ENCODE assay signal across 1 cellular context in genomic region chr17:1511290-1511689, GRCh38.
TF ChIP-seq lines count a peak whose summit lies in the region.

No MANE protein-coding gene starts in this region.

TF ChIP-seq in K562, 482 proteins besides CTCF, POLR2A, EP300 and RAD21:
- TF ChIP-seq, protein P1, sequence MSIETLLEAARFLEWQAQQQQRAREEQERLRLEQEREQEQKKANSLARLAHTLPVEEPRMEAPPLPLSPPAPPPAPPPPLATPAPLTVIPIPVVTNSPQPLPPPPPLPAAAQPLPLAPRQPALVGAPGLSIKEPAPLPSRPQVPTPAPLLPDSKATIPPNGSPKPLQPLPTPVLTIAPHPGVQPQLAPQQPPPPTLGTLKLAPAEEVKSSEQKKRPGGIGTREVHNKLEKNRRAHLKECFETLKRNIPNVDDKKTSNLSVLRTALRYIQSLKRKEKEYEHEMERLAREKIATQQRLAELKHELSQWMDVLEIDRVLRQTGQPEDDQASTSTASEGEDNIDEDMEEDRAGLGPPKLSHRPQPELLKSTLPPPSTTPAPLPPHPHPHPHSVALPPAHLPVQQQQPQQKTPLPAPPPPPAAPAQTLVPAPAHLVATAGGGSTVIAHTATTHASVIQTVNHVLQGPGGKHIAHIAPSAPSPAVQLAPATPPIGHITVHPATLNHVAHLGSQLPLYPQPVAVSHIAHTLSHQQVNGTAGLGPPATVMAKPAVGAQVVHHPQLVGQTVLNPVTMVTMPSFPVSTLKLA (conservative IDR thresholded peaks at IDR 0.05), result 0 out of 4 replicates have a peak, but pooled peaks of 1 of the 2 experiments have one; percentile 29
- TF ChIP-seq, protein P2, sequence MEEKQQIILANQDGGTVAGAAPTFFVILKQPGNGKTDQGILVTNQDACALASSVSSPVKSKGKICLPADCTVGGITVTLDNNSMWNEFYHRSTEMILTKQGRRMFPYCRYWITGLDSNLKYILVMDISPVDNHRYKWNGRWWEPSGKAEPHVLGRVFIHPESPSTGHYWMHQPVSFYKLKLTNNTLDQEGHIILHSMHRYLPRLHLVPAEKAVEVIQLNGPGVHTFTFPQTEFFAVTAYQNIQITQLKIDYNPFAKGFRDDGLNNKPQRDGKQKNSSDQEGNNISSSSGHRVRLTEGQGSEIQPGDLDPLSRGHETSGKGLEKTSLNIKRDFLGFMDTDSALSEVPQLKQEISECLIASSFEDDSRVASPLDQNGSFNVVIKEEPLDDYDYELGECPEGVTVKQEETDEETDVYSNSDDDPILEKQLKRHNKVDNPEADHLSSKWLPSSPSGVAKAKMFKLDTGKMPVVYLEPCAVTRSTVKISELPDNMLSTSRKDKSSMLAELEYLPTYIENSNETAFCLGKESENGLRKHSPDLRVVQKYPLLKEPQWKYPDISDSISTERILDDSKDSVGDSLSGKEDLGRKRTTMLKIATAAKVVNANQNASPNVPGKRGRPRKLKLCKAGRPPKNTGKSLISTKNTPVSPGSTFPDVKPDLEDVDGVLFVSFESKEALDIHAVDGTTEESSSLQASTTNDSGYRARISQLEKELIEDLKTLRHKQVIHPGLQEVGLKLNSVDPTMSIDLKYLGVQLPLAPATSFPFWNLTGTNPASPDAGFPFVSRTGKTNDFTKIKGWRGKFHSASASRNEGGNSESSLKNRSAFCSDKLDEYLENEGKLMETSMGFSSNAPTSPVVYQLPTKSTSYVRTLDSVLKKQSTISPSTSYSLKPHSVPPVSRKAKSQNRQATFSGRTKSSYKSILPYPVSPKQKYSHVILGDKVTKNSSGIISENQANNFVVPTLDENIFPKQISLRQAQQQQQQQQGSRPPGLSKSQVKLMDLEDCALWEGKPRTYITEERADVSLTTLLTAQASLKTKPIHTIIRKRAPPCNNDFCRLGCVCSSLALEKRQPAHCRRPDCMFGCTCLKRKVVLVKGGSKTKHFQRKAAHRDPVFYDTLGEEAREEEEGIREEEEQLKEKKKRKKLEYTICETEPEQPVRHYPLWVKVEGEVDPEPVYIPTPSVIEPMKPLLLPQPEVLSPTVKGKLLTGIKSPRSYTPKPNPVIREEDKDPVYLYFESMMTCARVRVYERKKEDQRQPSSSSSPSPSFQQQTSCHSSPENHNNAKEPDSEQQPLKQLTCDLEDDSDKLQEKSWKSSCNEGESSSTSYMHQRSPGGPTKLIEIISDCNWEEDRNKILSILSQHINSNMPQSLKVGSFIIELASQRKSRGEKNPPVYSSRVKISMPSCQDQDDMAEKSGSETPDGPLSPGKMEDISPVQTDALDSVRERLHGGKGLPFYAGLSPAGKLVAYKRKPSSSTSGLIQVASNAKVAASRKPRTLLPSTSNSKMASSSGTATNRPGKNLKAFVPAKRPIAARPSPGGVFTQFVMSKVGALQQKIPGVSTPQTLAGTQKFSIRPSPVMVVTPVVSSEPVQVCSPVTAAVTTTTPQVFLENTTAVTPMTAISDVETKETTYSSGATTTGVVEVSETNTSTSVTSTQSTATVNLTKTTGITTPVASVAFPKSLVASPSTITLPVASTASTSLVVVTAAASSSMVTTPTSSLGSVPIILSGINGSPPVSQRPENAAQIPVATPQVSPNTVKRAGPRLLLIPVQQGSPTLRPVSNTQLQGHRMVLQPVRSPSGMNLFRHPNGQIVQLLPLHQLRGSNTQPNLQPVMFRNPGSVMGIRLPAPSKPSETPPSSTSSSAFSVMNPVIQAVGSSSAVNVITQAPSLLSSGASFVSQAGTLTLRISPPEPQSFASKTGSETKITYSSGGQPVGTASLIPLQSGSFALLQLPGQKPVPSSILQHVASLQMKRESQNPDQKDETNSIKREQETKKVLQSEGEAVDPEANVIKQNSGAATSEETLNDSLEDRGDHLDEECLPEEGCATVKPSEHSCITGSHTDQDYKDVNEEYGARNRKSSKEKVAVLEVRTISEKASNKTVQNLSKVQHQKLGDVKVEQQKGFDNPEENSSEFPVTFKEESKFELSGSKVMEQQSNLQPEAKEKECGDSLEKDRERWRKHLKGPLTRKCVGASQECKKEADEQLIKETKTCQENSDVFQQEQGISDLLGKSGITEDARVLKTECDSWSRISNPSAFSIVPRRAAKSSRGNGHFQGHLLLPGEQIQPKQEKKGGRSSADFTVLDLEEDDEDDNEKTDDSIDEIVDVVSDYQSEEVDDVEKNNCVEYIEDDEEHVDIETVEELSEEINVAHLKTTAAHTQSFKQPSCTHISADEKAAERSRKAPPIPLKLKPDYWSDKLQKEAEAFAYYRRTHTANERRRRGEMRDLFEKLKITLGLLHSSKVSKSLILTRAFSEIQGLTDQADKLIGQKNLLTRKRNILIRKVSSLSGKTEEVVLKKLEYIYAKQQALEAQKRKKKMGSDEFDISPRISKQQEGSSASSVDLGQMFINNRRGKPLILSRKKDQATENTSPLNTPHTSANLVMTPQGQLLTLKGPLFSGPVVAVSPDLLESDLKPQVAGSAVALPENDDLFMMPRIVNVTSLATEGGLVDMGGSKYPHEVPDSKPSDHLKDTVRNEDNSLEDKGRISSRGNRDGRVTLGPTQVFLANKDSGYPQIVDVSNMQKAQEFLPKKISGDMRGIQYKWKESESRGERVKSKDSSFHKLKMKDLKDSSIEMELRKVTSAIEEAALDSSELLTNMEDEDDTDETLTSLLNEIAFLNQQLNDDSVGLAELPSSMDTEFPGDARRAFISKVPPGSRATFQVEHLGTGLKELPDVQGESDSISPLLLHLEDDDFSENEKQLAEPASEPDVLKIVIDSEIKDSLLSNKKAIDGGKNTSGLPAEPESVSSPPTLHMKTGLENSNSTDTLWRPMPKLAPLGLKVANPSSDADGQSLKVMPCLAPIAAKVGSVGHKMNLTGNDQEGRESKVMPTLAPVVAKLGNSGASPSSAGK (IDR thresholded peaks at IDR 0.05), result peak; percentile 35
- TF ChIP-seq MXI1 (IDR thresholded peaks at IDR 0.05; ENCODE audit: low read depth, low read length) (no peak), L3MBTL2 (IDR thresholded peaks at IDR 0.05) (peak; percentile 57; the same call in 1 of the 2 replicates)
